ENCODE assay signal across 1 cellular context in genomic region chr5:179697993-179698934, GRCh38.
TF ChIP-seq lines count a peak whose summit lies in the region.

No MANE protein-coding gene starts in this region.

TF ChIP-seq in neural cell, 6 proteins besides CTCF, POLR2A, EP300 and RAD21 (continued from another document):
- TF ChIP-seq REST (IDR thresholded peaks at IDR 0.05; ENCODE audit: borderline replicate concordance): peak; percentile 81
